ENCODE assay signal across 8 cellular contexts in the genomic region with DNA sequence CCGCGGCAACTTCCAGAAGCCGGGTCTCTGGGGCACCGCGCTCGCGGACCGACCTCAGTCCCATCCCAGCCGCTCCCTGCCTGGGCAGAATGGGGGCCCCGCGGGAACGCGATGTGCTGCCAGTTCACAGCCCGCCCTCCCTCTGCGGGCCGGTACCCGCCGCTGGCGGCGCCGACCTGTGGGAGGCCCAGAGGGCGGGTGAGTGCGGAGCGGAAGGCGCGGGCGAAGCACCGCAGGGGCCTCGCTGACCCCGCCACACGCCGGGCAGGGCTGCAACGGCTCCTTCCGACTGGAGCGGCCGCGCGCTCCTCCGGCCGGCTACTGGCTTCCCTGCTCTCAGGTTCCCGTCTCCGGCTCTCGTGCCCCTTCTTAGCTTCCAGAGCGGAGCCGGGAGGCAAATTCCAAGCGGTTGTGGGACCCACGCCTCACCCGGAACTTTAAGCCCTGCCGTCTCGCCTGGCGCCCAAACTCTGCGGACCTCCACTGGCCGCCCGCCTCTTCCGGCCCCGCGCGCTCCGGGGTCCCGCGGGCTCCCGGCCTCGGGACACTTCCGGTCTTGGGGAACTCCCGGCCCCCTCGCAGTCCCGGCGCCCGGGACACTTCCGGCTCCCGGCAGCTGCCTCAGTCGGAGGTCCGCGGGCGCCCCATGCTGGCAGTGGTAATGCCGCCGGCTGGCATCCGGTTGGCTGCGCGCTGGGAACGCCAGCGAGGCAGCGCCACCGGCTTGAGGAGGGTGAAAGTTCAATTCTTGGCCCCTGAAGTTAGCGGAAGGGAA. TPM values are rescaled to one million over a fixed set of nuclear protein-coding genes. Genes with fewer than 3 reads are reported as not detected.
DNase-seq lines count a peak whose midpoint lies in the region; ATAC-seq and TF ChIP-seq lines count a peak whose summit lies in the region.

A gene with protein sequence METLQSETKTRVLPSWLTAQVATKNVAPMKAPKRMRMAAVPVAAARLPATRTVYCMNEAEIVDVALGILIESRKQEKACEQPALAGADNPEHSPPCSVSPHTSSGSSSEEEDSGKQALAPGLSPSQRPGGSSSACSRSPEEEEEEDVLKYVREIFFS (minus strand): TSS at position 485 of the 775 bp plus-strand sequence. CDS start 1,785 bp downstream, outside the sequence.

- H3K36me3 ChIP-seq in esophagus (ENCODE audit: control insufficient read depth in 2 of 2, insufficient read depth in 2 of 2, low read length in 1 of 2) = peaks cover 4 to 31% of the 10 kb centered on the region in 2 donors
- H3K36me3 ChIP-seq in muscle layer of duodenum (ENCODE audit: control insufficient read depth in 1 of 2, insufficient read depth in 2 of 2, low read length in 2 of 2) = peaks cover 16 to 22% of the 10 kb centered on the region in 2 donors

- peak; percentile 58; the same call in 1 of the 2 replicates for TF ChIP-seq RAD21 in Ishikawa (IDR thresholded peaks at IDR 0.05; ENCODE audit: low read depth)

- TF ChIP-seq EP300 in Ishikawa (IDR thresholded peaks at IDR 0.05; ENCODE audit: borderline replicate concordance) = peak; percentile 41; the same call in 1 of the 2 replicates

- 0% methylated on average over 63 to 85 of the region's 85 CpGs for WGBS in esophagus, 2 donors

- peak within 1 kb of the TSS; percentile 79 to 86 for H3K4me3 ChIP-seq in esophagus (ENCODE audit: low read depth in 1 of 2, low read length in 2 of 2)
- peak within 1 kb of the TSS; percentile 83 to 94 for H3K4me3 ChIP-seq in muscle layer of duodenum (ENCODE audit: low read depth in 1 of 2, low read length in 2 of 2)

- ATAC-seq in GM21576 (IDR thresholded peaks at IDR 0.05; ENCODE audit: unreplicated experiment) = peak; percentile 60

- H3K27ac ChIP-seq in esophagus (ENCODE audit: low read depth in 2 of 2, low read length in 1 of 2) (peak within 1 kb of the TSS; percentile 91 to 94), muscle layer of duodenum (ENCODE audit: low read length) (peak within 1 kb of the TSS; percentile 84)

- H3K9me3 ChIP-seq in esophagus (ENCODE audit: control insufficient read depth in 2 of 2, insufficient read depth in 1 of 2, low read depth in 1 of 2, low read length in 1 of 2) (no peaks in the 10 kb centered on the region), muscle layer of duodenum (ENCODE audit: control insufficient read depth in 1 of 2, low read length in 2 of 2) (no peaks in the 10 kb centered on the region)

- H3K27me3 ChIP-seq in esophagus (ENCODE audit: control insufficient read depth in 1 of 2, insufficient read depth in 2 of 2, low read length in 2 of 2) = no peaks in the 10 kb centered on the region
- H3K27me3 ChIP-seq in muscle layer of duodenum (ENCODE audit: low read depth, low read length) = no peaks in the 10 kb centered on the region

- peak; percentile 81 for DNase-seq in DMS153 treated with DMSO at 0.1 percent for 48 hours (lab: John Stamatoyannopoulos, UW; ENCODE audit: unreplicated experiment)
- peak; percentile 91 for DNase-seq in OCI-M2 (lab: John Stamatoyannopoulos, UW; ENCODE audit: unreplicated experiment)
- DNase-seq in activated T-cell treated with anti-CD3 and anti-CD28 coated beads for 48 hours (ENCODE audit: low read depth) = peak; percentile 95
- peak; percentile 79 to 90 for DNase-seq in stimulated activated CD8-positive, alpha-beta memory T cell treated with anti-CD3 and anti-CD28 coated beads, Interleukin-7, amount 100 ng/mL, for 4 hours (ENCODE audit: low read depth in 2 of 2)

- H3K4me1 ChIP-seq in esophagus (ENCODE audit: control insufficient read depth in 2 of 2, insufficient read depth in 2 of 2, low read length in 1 of 2) = peaks cover 6 to 15% of the 10 kb centered on the region in 2 donors
- peaks cover 0 to 43% of the 10 kb centered on the region in 2 donors for H3K4me1 ChIP-seq in muscle layer of duodenum (ENCODE audit: control insufficient read depth in 1 of 2, insufficient read depth in 2 of 2, low read length in 2 of 2)

TF ChIP-seq in Ishikawa, 13 proteins besides CTCF, POLR2A, EP300 and RAD21:
- TF ChIP-seq, protein P1, sequence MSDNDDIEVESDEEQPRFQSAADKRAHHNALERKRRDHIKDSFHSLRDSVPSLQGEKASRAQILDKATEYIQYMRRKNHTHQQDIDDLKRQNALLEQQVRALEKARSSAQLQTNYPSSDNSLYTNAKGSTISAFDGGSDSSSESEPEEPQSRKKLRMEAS (IDR thresholded peaks at IDR 0.05) = peak; percentile 73; the same call in 1 of the 2 replicates
- peak; percentile 46; the same call in 1 of the 2 replicates for TF ChIP-seq FOXM1 (IDR thresholded peaks at IDR 0.05; ENCODE audit: borderline replicate concordance, low read depth)
- no peak for TF ChIP-seq CEBPB (IDR thresholded peaks at IDR 0.05)
- TF ChIP-seq YY1 (IDR thresholded peaks at IDR 0.05; ENCODE audit: low read depth) = peak; percentile 50; the same call in 1 of the 2 replicates
- TF ChIP-seq CREB1 (IDR thresholded peaks at IDR 0.05; ENCODE audit: low read depth) = 0 out of 2 replicates have a peak, but pooled peaks have one; percentile 18
- TF ChIP-seq, protein P2, sequence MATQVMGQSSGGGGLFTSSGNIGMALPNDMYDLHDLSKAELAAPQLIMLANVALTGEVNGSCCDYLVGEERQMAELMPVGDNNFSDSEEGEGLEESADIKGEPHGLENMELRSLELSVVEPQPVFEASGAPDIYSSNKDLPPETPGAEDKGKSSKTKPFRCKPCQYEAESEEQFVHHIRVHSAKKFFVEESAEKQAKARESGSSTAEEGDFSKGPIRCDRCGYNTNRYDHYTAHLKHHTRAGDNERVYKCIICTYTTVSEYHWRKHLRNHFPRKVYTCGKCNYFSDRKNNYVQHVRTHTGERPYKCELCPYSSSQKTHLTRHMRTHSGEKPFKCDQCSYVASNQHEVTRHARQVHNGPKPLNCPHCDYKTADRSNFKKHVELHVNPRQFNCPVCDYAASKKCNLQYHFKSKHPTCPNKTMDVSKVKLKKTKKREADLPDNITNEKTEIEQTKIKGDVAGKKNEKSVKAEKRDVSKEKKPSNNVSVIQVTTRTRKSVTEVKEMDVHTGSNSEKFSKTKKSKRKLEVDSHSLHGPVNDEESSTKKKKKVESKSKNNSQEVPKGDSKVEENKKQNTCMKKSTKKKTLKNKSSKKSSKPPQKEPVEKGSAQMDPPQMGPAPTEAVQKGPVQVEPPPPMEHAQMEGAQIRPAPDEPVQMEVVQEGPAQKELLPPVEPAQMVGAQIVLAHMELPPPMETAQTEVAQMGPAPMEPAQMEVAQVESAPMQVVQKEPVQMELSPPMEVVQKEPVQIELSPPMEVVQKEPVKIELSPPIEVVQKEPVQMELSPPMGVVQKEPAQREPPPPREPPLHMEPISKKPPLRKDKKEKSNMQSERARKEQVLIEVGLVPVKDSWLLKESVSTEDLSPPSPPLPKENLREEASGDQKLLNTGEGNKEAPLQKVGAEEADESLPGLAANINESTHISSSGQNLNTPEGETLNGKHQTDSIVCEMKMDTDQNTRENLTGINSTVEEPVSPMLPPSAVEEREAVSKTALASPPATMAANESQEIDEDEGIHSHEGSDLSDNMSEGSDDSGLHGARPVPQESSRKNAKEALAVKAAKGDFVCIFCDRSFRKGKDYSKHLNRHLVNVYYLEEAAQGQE (IDR thresholded peaks at IDR 0.05; ENCODE audit: low read depth) = no peak
- TF ChIP-seq, protein P3, sequence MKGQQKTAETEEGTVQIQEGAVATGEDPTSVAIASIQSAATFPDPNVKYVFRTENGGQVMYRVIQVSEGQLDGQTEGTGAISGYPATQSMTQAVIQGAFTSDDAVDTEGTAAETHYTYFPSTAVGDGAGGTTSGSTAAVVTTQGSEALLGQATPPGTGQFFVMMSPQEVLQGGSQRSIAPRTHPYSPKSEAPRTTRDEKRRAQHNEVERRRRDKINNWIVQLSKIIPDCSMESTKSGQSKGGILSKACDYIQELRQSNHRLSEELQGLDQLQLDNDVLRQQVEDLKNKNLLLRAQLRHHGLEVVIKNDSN (IDR thresholded peaks at IDR 0.05) = peak; percentile 25
- peak; percentile 94 for TF ChIP-seq TAF1 (IDR thresholded peaks at IDR 0.05; ENCODE audit: low read depth)
- peak; percentile 26; the same call in 1 of the 2 replicates for TF ChIP-seq TEAD4 (IDR thresholded peaks at IDR 0.05)
- peak; percentile 84 for TF ChIP-seq TCF12 (IDR thresholded peaks at IDR 0.05; ENCODE audit: low read depth)
- peak; percentile 40; the same call in 1 of the 2 replicates for TF ChIP-seq NFIC (IDR thresholded peaks at IDR 0.05)
- TF ChIP-seq ZBTB7A (IDR thresholded peaks at IDR 0.05; ENCODE audit: low read depth) = no peak
- no peak for TF ChIP-seq EGR1 (IDR thresholded peaks at IDR 0.05)

RNA-seq across cellular contexts. Expression of the gene that starts here (rescaled TPM):
- 10 to 100 TPM; 26.0 to 27.2 TPM for polyA plus RNA-seq in esophagus

Comparison
In these comparisons a context has a peak if more than half of its experiments do, and no peak if none do; other contexts are left out.
1. Peak in every context shown above with its lines: DNase-seq, ATAC-seq, H3K4me3 ChIP-seq and H3K27ac ChIP-seq.